Comparison of ENCODE assay signal across 1 cellular context in genomic region chr20:47319517-47320252, GRCh38.
TF ChIP-seq lines count a peak whose summit lies in the region.

No MANE protein-coding gene starts in this region.

TF ChIP-seq in H1, 55 proteins besides CTCF, POLR2A, EP300 and RAD21 (continued from another document):
- TF ChIP-seq CHD7 (IDR thresholded peaks at IDR 0.05; ENCODE audit: insufficient replicate concordance, low read length) (peak; percentile 71), BCL11A (IDR thresholded peaks at IDR 0.05; ENCODE audit: low read depth in 2 of 2, low read length in 2 of 2) (peak; percentile 31 to 85), SIN3A (conservative IDR thresholded peaks at IDR 0.05 in 1 of 2, IDR thresholded peaks at IDR 0.05 in 1 of 2; ENCODE audit: low read depth in 1 of 2, low read length in 2 of 2) (no peak; a peak in 1 of 4 replicates), EGR1 (IDR thresholded peaks at IDR 0.05; ENCODE audit: borderline replicate concordance, low read depth, low read length) (peak; percentile 29; the same call in 1 of the 2 replicates), ASH2L (IDR thresholded peaks at IDR 0.05; ENCODE audit: low read length) (peak; percentile 96), JUND (IDR thresholded peaks at IDR 0.05; ENCODE audit: low read length) (no peak; the same call in 1 of the 2 replicates), YY1 (IDR thresholded peaks at IDR 0.05; ENCODE audit: low read depth, low read length) (no peak; the same call in 1 of the 2 replicates), NANOG (IDR thresholded peaks at IDR 0.05; ENCODE audit: insufficient read depth, low read depth, low read length, poor library complexity, severe bottlenecking) (peak; percentile 91), POU5F1 (IDR thresholded peaks at IDR 0.05; ENCODE audit: low read depth, low read length) (peak; percentile 93), TAF1 (IDR thresholded peaks at IDR 0.05; ENCODE audit: low read depth, low read length) (peak; percentile 55; the same call in 1 of the 2 replicates), TAF7 (optimal IDR thresholded peaks at IDR 0.05; ENCODE audit: borderline replicate concordance, low read depth, low read length) (no peak), RFX5 (IDR thresholded peaks at IDR 0.05; ENCODE audit: borderline replicate concordance, low read depth, low read length) (no peak), TEAD4 (IDR thresholded peaks at IDR 0.05; ENCODE audit: low read depth, low read length) (peak; percentile 92), CEBPB (IDR thresholded peaks at IDR 0.05; ENCODE audit: low read depth, low read length) (0 out of 2 replicates have a peak, but pooled peaks have one; percentile 19), JUN (IDR thresholded peaks at IDR 0.05; ENCODE audit: low read depth, low read length) (no peak), ZNF274 (IDR thresholded peaks at IDR 0.05; ENCODE audit: borderline replicate concordance, extremely low read depth, low read length) (no peak), TCF12 (IDR thresholded peaks at IDR 0.05; ENCODE audit: low read depth, low read length) (peak; percentile 91), SP1 (IDR thresholded peaks at IDR 0.05; ENCODE audit: low read depth, low read length) (peak; percentile 89), CHD2 (IDR thresholded peaks at IDR 0.05; ENCODE audit: low read length) (no peak; the same call in 1 of the 2 replicates), HDAC2 (IDR thresholded peaks at IDR 0.05; ENCODE audit: borderline replicate concordance in 1 of 2, low read depth in 2 of 2, low read length in 2 of 2) (peak in 1 of 2 experiments; percentile 78; a peak in 1 of 4 replicates), MAX (IDR thresholded peaks at IDR 0.05) (peak; percentile 87), CHD1 (IDR thresholded peaks at IDR 0.05; ENCODE audit: low read depth, low read length) (no peak), RBBP5 (IDR thresholded peaks at IDR 0.05; ENCODE audit: borderline replicate concordance, low read depth, low read length) (peak; percentile 85; the same call in 1 of the 2 replicates), ATF2 (IDR thresholded peaks at IDR 0.05; ENCODE audit: low read length) (peak; percentile 21; the same call in 1 of the 2 replicates), E2F6 (IDR thresholded peaks at IDR 0.05) (peak; percentile 63)
